Comparison of ENCODE assay signal across 7 cellular contexts in the genomic region with DNA sequence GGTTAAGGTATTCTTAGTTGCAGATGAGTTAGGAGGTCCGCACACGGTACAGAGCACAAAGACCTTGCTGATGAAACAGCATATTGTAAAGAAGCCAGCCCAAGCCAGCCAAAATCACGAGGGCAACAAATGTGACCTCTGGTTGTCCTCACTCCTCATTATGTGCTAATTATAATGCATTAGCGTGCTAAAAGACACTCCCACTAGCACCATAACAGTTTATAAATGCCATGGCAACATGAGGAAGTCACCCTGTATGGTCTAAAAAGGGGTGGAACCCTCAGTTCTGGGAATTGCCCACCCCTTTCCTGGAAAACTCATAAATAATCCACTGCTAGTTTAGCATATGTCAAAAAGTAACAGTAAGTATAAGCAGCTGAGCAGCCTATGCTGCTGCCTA.
DNase-seq lines count a peak whose midpoint lies in the region; FAIRE-seq and TF ChIP-seq lines count a peak whose summit lies in the region.
"Not testable (repeated sequence)": the region's sequence is repeated elsewhere in the genome, so short reads cannot be mapped to it uniquely, and the experiment has no call there.

No MANE protein-coding gene starts in this region.

- TF ChIP-seq CTCF in fibroblast of pulmonary artery (IDR thresholded peaks at IDR 0.05; ENCODE audit: low read length, missing control alignments): not testable (repeated sequence)

- H3K4ac ChIP-seq in mesenchymal stem cell (ENCODE audit: low read depth in 1 of 2, low read length in 2 of 2): not testable (repeated sequence)

- not testable (repeated sequence) for H2BK15ac ChIP-seq in mesenchymal stem cell (ENCODE audit: low read depth, poor library complexity, severe bottlenecking)

- H3K23ac ChIP-seq in mesenchymal stem cell (ENCODE audit: low read length in 2 of 2): not testable (repeated sequence)

- H3K79me1 ChIP-seq in mesenchymal stem cell (replicated peaks; ENCODE audit: low read length, poor library complexity, severe bottlenecking): not testable (repeated sequence)

- H2AK5ac ChIP-seq in mesenchymal stem cell (ENCODE audit: low read length, severe bottlenecking): not testable (repeated sequence)

- H2BK5ac ChIP-seq in mesenchymal stem cell (ENCODE audit: low read depth, low read length, poor library complexity, severe bottlenecking): not testable (repeated sequence)

- peak; percentile 72 for FAIRE-seq in GM12891 (lab: Jason Lieb, UNC)

- not testable (repeated sequence) for H3K4me1 ChIP-seq in mesenchymal stem cell (ENCODE audit: control insufficient read depth, insufficient read depth, low read depth, low read length)

- not testable (repeated sequence) for H3K18ac ChIP-seq in mesenchymal stem cell (ENCODE audit: low read depth in 1 of 2, low read length in 2 of 2)

- H2BK12ac ChIP-seq in mesenchymal stem cell (ENCODE audit: low read length in 2 of 2): not testable (repeated sequence)

- H3K36me3 ChIP-seq in mesenchymal stem cell (ENCODE audit: control insufficient read depth in 1 of 2, insufficient read depth in 2 of 2, low read depth in 1 of 2, low read length in 2 of 2): not testable (repeated sequence)

- H4K91ac ChIP-seq in mesenchymal stem cell (ENCODE audit: low read length): not testable (repeated sequence)

- not testable (repeated sequence) for H3K14ac ChIP-seq in mesenchymal stem cell (ENCODE audit: low read length in 2 of 2)

- H2AFZ ChIP-seq in mesenchymal stem cell (ENCODE audit: low read depth, low read length): not testable (repeated sequence)

- not testable (repeated sequence) for TF ChIP-seq POLR2A in GM12891 (IDR thresholded peaks at IDR 0.05; ENCODE audit: low read depth, low read length)

- not testable (repeated sequence) for H2BK120ac ChIP-seq in mesenchymal stem cell (ENCODE audit: low read depth, low read length)

- H3K27me3 ChIP-seq in mesenchymal stem cell (ENCODE audit: control insufficient read depth in 1 of 2, insufficient read depth in 1 of 2, low read length in 2 of 2): not testable (repeated sequence)

- H3K4me2 ChIP-seq in mesenchymal stem cell (ENCODE audit: low read length, poor library complexity, severe bottlenecking): not testable (repeated sequence)

- H3K9ac ChIP-seq in mesenchymal stem cell (ENCODE audit: low read length): not testable (repeated sequence)

- not testable (repeated sequence) for H3K27ac ChIP-seq in mesenchymal stem cell (ENCODE audit: low read length, poor library complexity, severe bottlenecking)

- not testable (repeated sequence) for H3K4me3 ChIP-seq in fibroblast of pulmonary artery (replicated peaks; ENCODE audit: low read depth, low read length); mesenchymal stem cell (ENCODE audit: insufficient read depth in 1 of 2, low read depth in 1 of 2, low read length in 2 of 2)

- in situ Hi-C loops in SK-MEL-5 (cut with HindIII; ENCODE audit: low pct_unique_long_range_greater_than_20kb, low sequenced_read_pairs): not testable (repeated sequence)

- H4K8ac ChIP-seq in mesenchymal stem cell (ENCODE audit: low read length): not testable (repeated sequence)

- DNase-seq in GM12891 (ENCODE audit: insufficient read length, low spot score): not testable (repeated sequence)
- DNase-seq in NCI-H69 (lab: John Stamatoyannopoulos, UW): peak; percentile 95
- peak; percentile 55 for DNase-seq in SK-MEL-5 (ENCODE audit: low read depth, low spot score)
- peak; percentile 24 for DNase-seq in dermis blood vessel endothelial cell
- DNase-seq in fibroblast of pulmonary artery (ENCODE audit: low read depth): peak; percentile 6
- peak; percentile 16 for DNase-seq in left kidney (ENCODE audit: low read depth, low spot score)
- DNase-seq in mesenchymal stem cell: peak; percentile 59

- not testable (repeated sequence) for H3K9me3 ChIP-seq in mesenchymal stem cell (ENCODE audit: control insufficient read depth, low read length)

- 88% methylated on average over 4 of the region's 4 CpGs for WGBS in mesenchymal stem cell
